25 cellular contexts compared by ENCODE assay signal in the genomic region with DNA sequence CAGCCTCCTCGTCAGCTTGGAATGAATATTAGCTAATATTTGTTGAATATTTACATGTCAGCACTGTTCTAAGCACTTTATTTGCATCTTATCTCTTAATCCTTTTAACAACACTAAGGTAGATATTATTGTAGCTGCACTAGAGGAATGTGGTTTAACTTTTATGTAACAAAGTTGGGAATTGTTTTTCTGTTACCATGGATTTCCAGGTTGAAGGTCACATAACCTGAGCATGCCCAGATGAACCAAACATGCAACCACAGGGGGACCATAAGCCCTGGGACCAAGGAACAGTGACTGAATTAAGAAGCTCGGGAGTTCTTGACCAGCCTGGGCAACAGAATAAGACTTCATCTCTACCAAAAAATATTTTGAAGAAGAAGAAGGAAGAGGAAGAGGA. TPM values are rescaled to one million over a fixed set of nuclear protein-coding genes. Genes with fewer than 3 reads are reported as not detected.
"Had no signal": no experiment of that assay in that cellular context is flagged by ENCODE, and none has a peak within 500 bp of the region (broad histone marks: within the 10 kb centered on the region; RNA-seq: fewer than 3 reads in every experiment).

No MANE protein-coding gene starts in this region.

- H3K27me3 Mint-ChIP-seq: progenitor cell of endocrine pancreas had no signal

- H3K4me3 ChIP-seq: ascending aorta, breast epithelium, coronary artery, gastroesophageal sphincter, heart right ventricle, right atrium auricular region, skin epidermis, vagina had no signal

- H3K9me3 ChIP-seq: ascending aorta, breast epithelium, gastroesophageal sphincter, heart right ventricle, right atrium auricular region, vagina had no signal

- H3K36me3 ChIP-seq: ascending aorta, breast epithelium, gastroesophageal sphincter, heart right ventricle, right atrium auricular region, vagina had no signal

- H3K36me3 Mint-ChIP-seq: activated CD8-positive, alpha-beta memory T cell treated with anti-CD3 and anti-CD28 coated beads, Interleukin-2, amount 10 ng/mL, durations not matched to agents 7 days and 5 days had no signal

- ATAC-seq: activated CD8-positive, alpha-beta memory T cell treated with anti-CD3 and anti-CD28 coated beads, Interleukin-2, amount 10 ng/mL, durations not matched to agents 7 days and 5 days; gastroesophageal sphincter; heart right ventricle had no signal

- H3K27me3 ChIP-seq: ascending aorta, breast epithelium, gastroesophageal sphincter, heart right ventricle, right atrium auricular region, vagina had no signal

- H3K4me1 ChIP-seq: breast epithelium, right atrium auricular region, vagina had no signal

- H3K27ac Mint-ChIP-seq: activated CD4-positive, alpha-beta memory T cell treated with anti-CD3 and anti-CD28 coated beads, Interleukin-2, amount 10 ng/mL, durations not matched to agents 7 days and 5 days; activated CD8-positive, alpha-beta memory T cell treated with anti-CD3 and anti-CD28 coated beads, Interleukin-2, amount 10 ng/mL, durations not matched to agents 7 days and 5 days; activated T-helper 2 cell treated with anti-CD3 and anti-CD28 coated beads, Interferon-gamma antibody, Interleukin-2, Interleukin-4, amounts not matched to agents 10 μg/mL and 5 μg/mL and 100 μg/mL, durations not matched to agents 14 hours and 24 hours and 36 hours; immature natural killer cell; nephron; stimulated activated naive CD8-positive, alpha-beta T cell treated with anti-CD3 and anti-CD28 coated beads, Interleukin-15, Interleukin-2, amounts not matched to agents 100 ng/mL and 50 ng/mL, for 24 hours had no signal

- H3K9me3 Mint-ChIP-seq: activated T-helper 2 cell treated with anti-CD3 and anti-CD28 coated beads, Interferon-gamma antibody, Interleukin-2, Interleukin-4, amounts not matched to agents 10 μg/mL and 5 μg/mL and 100 μg/mL, durations not matched to agents 14 hours and 24 hours and 36 hours; stimulated activated naive CD8-positive, alpha-beta T cell treated with anti-CD3 and anti-CD28 coated beads, Interleukin-15, Interleukin-2, amounts not matched to agents 100 ng/mL and 50 ng/mL, for 24 hours had no signal

- H3K27ac ChIP-seq: ascending aorta, breast epithelium, coronary artery, gastroesophageal sphincter, heart right ventricle, right atrium auricular region, skin epidermis, vagina had no signal

- DNase-seq: activated CD4-positive, alpha-beta memory T cell treated with anti-CD3 and anti-CD28 coated beads, Interleukin-2, amount 10 ng/mL, durations not matched to agents 7 days and 5 days; activated CD4-positive, alpha-beta T cell treated with anti-CD3 and anti-CD28 coated beads for 48 hours; activated CD4-positive, CD25-positive, alpha-beta regulatory T cell; activated CD8-positive, alpha-beta memory T cell treated with anti-CD3 and anti-CD28 coated beads, Interleukin-2, amount 10 ng/mL, durations not matched to agents 7 days and 5 days; activated naive CD4-positive, alpha-beta T cell treated with Interleukin-2 at 50 U/mL for 16 hours; heart right ventricle; immature natural killer cell; kidney glomerular epithelial cell; mesenchymal stem cell; nucleus accumbens; stimulated activated CD4-positive, alpha-beta T cell treated with anti-CD3 and anti-CD28 coated beads, Interleukin-15, amount 100 ng/mL, for 24 hours; stimulated activated CD4-positive, alpha-beta T cell treated with anti-CD3 and anti-CD28 coated beads, Interleukin-2, amount 100 ng/mL, for 48 hours; T-helper 1 cell; T-helper 9 cell had no signal

- H3K4me3 Mint-ChIP-seq: activated CD4-positive, alpha-beta memory T cell treated with anti-CD3 and anti-CD28 coated beads, Interleukin-2, amount 10 ng/mL, durations not matched to agents 7 days and 5 days; activated CD8-positive, alpha-beta memory T cell treated with anti-CD3 and anti-CD28 coated beads, Interleukin-2, amount 10 ng/mL, durations not matched to agents 7 days and 5 days; immature natural killer cell; nephron; stimulated activated naive CD8-positive, alpha-beta T cell treated with anti-CD3 and anti-CD28 coated beads, Interleukin-15, Interleukin-2, amounts not matched to agents 100 ng/mL and 50 ng/mL, for 24 hours had no signal

RNA-seq across cellular contexts. Expression of gene RIMS4, which starts 46.1 kb away (rescaled TPM):
- total RNA-seq: activated CD4-positive, alpha-beta memory T cell treated with anti-CD3 and anti-CD28 coated beads, Interleukin-2, amount 10 ng/mL, durations not matched to agents 7 days and 5 days; activated CD8-positive, alpha-beta memory T cell treated with anti-CD3 and anti-CD28 coated beads, Interleukin-2, amount 10 ng/mL, durations not matched to agents 7 days and 5 days; activated T-helper 2 cell treated with anti-CD3 and anti-CD28 coated beads, Interferon-gamma antibody, Interleukin-2, Interleukin-4, amounts not matched to agents 10 μg/mL and 5 μg/mL and 100 μg/mL, durations not matched to agents 14 hours and 24 hours and 36 hours had no signal
- polyA plus RNA-seq: immature natural killer cell had no signal
